7 cellular contexts compared by ENCODE assay signal in the genomic region with DNA sequence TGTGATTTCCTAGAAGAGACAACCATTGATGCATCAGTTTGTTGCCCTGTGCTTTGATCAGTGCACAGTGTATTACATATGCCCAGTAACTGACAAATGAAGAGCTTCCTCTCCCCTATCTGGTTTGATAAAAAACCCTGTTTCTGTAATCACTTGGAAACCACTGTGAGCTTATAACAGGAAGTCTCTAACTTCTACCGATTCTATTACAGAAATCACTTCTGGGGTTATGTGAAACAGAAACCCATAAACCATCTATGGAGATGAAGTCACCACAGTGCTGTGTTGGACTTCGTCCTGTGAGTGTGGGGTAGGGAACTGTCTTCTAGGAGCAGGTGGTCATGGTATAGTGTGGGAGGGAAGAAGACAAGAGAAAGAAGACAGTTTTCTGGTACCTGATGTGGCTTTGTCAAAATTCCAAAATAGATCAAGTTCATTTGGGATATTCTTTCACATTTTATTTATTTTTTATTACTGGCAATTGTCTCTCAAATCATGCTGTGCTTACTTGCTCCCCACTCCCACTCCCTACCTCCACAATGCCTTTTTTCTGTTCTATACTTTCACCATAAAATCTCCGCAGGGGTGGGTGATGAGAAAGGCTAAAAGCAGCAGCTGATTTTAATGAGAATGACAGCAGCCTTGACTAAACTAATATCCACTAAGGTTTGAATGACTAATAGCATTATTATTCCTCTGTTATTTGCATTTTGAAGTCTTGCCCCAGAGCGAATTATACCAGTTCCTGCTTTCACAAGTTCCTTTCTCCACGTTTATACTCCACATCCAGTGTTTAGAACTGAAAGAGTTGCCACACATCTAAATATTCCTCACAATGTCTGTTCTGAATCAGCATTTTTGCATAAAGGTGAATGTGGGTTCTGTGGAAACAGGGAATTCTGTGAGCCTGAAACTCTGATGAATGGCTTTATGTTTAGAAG. TPM values are rescaled to one million over a fixed set of nuclear protein-coding genes. Genes with fewer than 3 reads are reported as not detected.
DNase-seq lines count a peak whose midpoint lies in the region; ATAC-seq and TF ChIP-seq lines count a peak whose summit lies in the region.

No MANE protein-coding gene starts in this region.

- H3K4me3 ChIP-seq in WI38 (ENCODE audit: low read depth, low read length), result peak overlapping the region; percentile 29

- H3K27ac Mint-ChIP-seq in activated CD8-positive, alpha-beta memory T cell treated with anti-CD3 and anti-CD28 coated beads, Interleukin-2, amount 10 ng/mL, durations not matched to agents 7 days and 5 days, result no peak overlapping the region

- H3K4me3 Mint-ChIP-seq in activated CD8-positive, alpha-beta memory T cell treated with anti-CD3 and anti-CD28 coated beads, Interleukin-2, amount 10 ng/mL, durations not matched to agents 7 days and 5 days, result no peak overlapping the region

- H3K9me3 Mint-ChIP-seq in activated CD8-positive, alpha-beta memory T cell treated with anti-CD3 and anti-CD28 coated beads, Interleukin-2, amount 10 ng/mL, durations not matched to agents 7 days and 5 days (ENCODE audit: low read depth), result no peaks in the 10 kb centered on the region

- H3K27me3 Mint-ChIP-seq in activated CD8-positive, alpha-beta memory T cell treated with anti-CD3 and anti-CD28 coated beads, Interleukin-2, amount 10 ng/mL, durations not matched to agents 7 days and 5 days, result no peaks in the 10 kb centered on the region

- peak; percentile 94 for ATAC-seq in GM19351 (IDR thresholded peaks at IDR 0.05; ENCODE audit: unreplicated experiment)
- peak; percentile 89 for ATAC-seq in HG03103 (IDR thresholded peaks at IDR 0.05; ENCODE audit: low read depth, unreplicated experiment)
- ATAC-seq in omental fat pad (ENCODE audit: low FRiP score), result peak; percentile 74
- ATAC-seq in activated CD8-positive, alpha-beta memory T cell treated with anti-CD3 and anti-CD28 coated beads, Interleukin-2, amount 10 ng/mL, durations not matched to agents 7 days and 5 days, result no peak

- CTCF ChIA-PET in activated CD8-positive, alpha-beta memory T cell treated with anti-CD3 and anti-CD28 coated beads, Interleukin-2, amount 10 ng/mL, durations not matched to agents 7 days and 5 days (lab: Charles Lee), result no interaction called here

- DNase-seq in omental fat pad (ENCODE audit: low spot score), result no peak
- no peak for DNase-seq in activated CD8-positive, alpha-beta memory T cell treated with anti-CD3 and anti-CD28 coated beads, Interleukin-2, amount 10 ng/mL, durations not matched to agents 7 days and 5 days
- no peak for DNase-seq in activated CD4-positive, CD25-positive, alpha-beta regulatory T cell treated with anti-CD3 and anti-CD28 coated beads, Interleukin-2, amount 50 U/mL, for 72 hours
- DNase-seq in mesenteric fat pad (ENCODE audit: low spot score), result no peak

- H3K36me3 Mint-ChIP-seq in activated CD8-positive, alpha-beta memory T cell treated with anti-CD3 and anti-CD28 coated beads, Interleukin-2, amount 10 ng/mL, durations not matched to agents 7 days and 5 days, result no peaks in the 10 kb centered on the region

- no peak for TF ChIP-seq CTCF in WI38 (IDR thresholded peaks at IDR 0.05; ENCODE audit: low read depth, low read length)
- TF ChIP-seq CTCF in omental fat pad (IDR thresholded peaks at IDR 0.05), result no peak

- H3K4me1 Mint-ChIP-seq in activated CD8-positive, alpha-beta memory T cell treated with anti-CD3 and anti-CD28 coated beads, Interleukin-2, amount 10 ng/mL, durations not matched to agents 7 days and 5 days, result peaks cover 2% of the 10 kb centered on the region

RNA-seq across cellular contexts. Expression of a gene that starts 41.7 kb away (rescaled TPM):
- total RNA-seq in omental fat pad (100 to 1,000 TPM in 2 of 4 donors, 10 to 100 TPM in 2; 41.3 to 214 (median 103) TPM), mesenteric fat pad (225 TPM)
- total RNA-seq in activated CD8-positive, alpha-beta memory T cell treated with anti-CD3 and anti-CD28 coated beads, Interleukin-2, amount 10 ng/mL, durations not matched to agents 7 days and 5 days, result not detected

Comparison
In these comparisons a context has a peak if more than half of its experiments do, and no peak if none do; other contexts are left out.
1. RNA of a gene that starts 41.7 kb away (total RNA-seq): 225 TPM in mesenteric fat pad (single experiment) and 41.3 to 214 TPM in omental fat pad; not detected in activated CD8-positive, alpha-beta memory T cell treated with anti-CD3 and anti-CD28 coated beads, Interleukin-2, amount 10 ng/mL, durations not matched to agents 7 days and 5 days; every median in the first group is over 10 times any median in the second.